Comparison of ENCODE assay signal across 29 cellular contexts in the genomic region with DNA sequence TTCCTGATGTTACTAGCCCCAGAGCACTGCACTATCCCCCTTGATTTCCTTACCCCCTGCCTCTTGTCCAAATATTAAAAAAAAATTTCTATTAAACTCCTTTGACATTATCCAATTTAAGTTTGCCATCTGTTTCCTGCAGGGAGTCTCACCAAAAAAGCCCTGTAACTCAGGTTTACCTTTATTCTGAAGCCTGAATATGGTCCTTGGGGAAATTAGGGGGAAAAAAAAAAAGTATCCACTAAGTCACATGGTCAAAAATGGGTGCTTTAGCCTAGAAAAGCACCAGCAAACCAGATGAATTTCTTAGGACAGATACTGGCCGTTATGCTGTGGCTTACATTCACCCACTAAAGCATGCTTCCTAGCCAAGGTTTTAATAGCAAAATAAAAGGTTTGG.
"Had no signal": no experiment of that assay in that cellular context is flagged by ENCODE, and none has a peak within 500 bp of the region (broad histone marks: within the 10 kb centered on the region; RNA-seq: fewer than 3 reads in every experiment).

No MANE protein-coding gene starts in this region.

- H3K36me3 ChIP-seq: esophagus muscularis mucosa, neutrophil, prostate gland, sigmoid colon, tibial artery had no signal

- H3K9me3 Mint-ChIP-seq: mesothelial cell of epicardium, neural crest cell had no signal

- H3K27ac Mint-ChIP-seq: immature natural killer cell; mesothelial cell of epicardium; natural killer cell treated with Interleukin-12 subunit alpha and Interleukin-12 subunit beta and Interleukin-15 and Interleukin-18, amount 100 ng/mL, for 72 hours; stimulated activated effector memory CD8-positive, alpha-beta T cell treated with anti-CD3 and anti-CD28 coated beads, Interleukin-12 subunit alpha, Interleukin-12 subunit beta, amount 100 ng/mL, for 72 hours; type B pancreatic cell had no signal

- ATAC-seq: left colon; mucosa of descending colon; natural killer cell treated with Interleukin-12 subunit alpha and Interleukin-12 subunit beta and Interleukin-15 and Interleukin-18, amount 100 ng/mL, for 72 hours; right cardiac atrium; stimulated activated effector memory CD8-positive, alpha-beta T cell treated with anti-CD3 and anti-CD28 coated beads, Interleukin-12 subunit alpha, Interleukin-12 subunit beta, amount 100 ng/mL, for 72 hours had no signal

- H3K9me3 ChIP-seq: esophagus muscularis mucosa, mucosa of descending colon, neutrophil, prostate gland, sigmoid colon, testis, tibial artery had no signal

- H3K4me3 ChIP-seq: coronary artery, esophagus muscularis mucosa, lung, mucosa of descending colon, prostate gland, sigmoid colon, testis, tibial artery had no signal

- H3K36me3 Mint-ChIP-seq: immature natural killer cell; mesothelial cell of epicardium; naive B cell; natural killer cell treated with Interleukin-12 subunit alpha and Interleukin-12 subunit beta and Interleukin-15 and Interleukin-18, amount 100 ng/mL, for 72 hours; stimulated activated effector memory CD8-positive, alpha-beta T cell treated with anti-CD3 and anti-CD28 coated beads, Interleukin-12 subunit alpha, Interleukin-12 subunit beta, amount 100 ng/mL, for 72 hours had no signal

- H3K27me3 Mint-ChIP-seq: naive B cell; natural killer cell treated with Interleukin-12 subunit alpha and Interleukin-12 subunit beta and Interleukin-15 and Interleukin-18, amount 100 ng/mL, for 72 hours; type B pancreatic cell had no signal

- H3K4me1 ChIP-seq: parathyroid adenoma, prostate gland, testis, tibial artery had no signal

- H3K4me3 Mint-ChIP-seq: immature natural killer cell; mesothelial cell of epicardium; naive B cell; natural killer cell treated with Interleukin-12 subunit alpha and Interleukin-12 subunit beta and Interleukin-15 and Interleukin-18, amount 100 ng/mL, for 72 hours; neural crest cell; stimulated activated effector memory CD8-positive, alpha-beta T cell treated with anti-CD3 and anti-CD28 coated beads, Interleukin-12 subunit alpha, Interleukin-12 subunit beta, amount 100 ng/mL, for 72 hours; type B pancreatic cell had no signal

- DNase-seq: dermis blood vessel endothelial cell; effector memory CD4-positive, alpha-beta T cell; foreskin keratinocyte; hypothalamus; immature natural killer cell; islet precursor cell; kidney glomerular epithelial cell; left colon; mesenchymal stem cell; mucosa of descending colon; naive B cell; right cardiac atrium; sigmoid colon; stimulated activated CD4-positive, alpha-beta T cell treated with anti-CD3 and anti-CD28 coated beads, Interleukin-2, amount 100 ng/mL, for 24 hours; stimulated activated CD4-positive, alpha-beta T cell treated with anti-CD3 and anti-CD28 coated beads, Interleukin-4, amount 100 ng/mL, for 24 hours; stimulated activated naive CD4-positive, alpha-beta T cell treated with Interleukin-2 at 50 U/mL for 16 hours; testis; tibial artery had no signal

- H3K4me1 Mint-ChIP-seq: immature natural killer cell; naive B cell; stimulated activated effector memory CD8-positive, alpha-beta T cell treated with anti-CD3 and anti-CD28 coated beads, Interleukin-12 subunit alpha, Interleukin-12 subunit beta, amount 100 ng/mL, for 72 hours had no signal

- H3K27me3 ChIP-seq: esophagus muscularis mucosa, foreskin keratinocyte, neutrophil, sigmoid colon, testis, tibial artery had no signal

- H3K27ac ChIP-seq: coronary artery, esophagus muscularis mucosa, foreskin keratinocyte, neutrophil, parathyroid adenoma, prostate gland, sigmoid colon, testis, tibial artery had no signal
